In the genomic region with DNA sequence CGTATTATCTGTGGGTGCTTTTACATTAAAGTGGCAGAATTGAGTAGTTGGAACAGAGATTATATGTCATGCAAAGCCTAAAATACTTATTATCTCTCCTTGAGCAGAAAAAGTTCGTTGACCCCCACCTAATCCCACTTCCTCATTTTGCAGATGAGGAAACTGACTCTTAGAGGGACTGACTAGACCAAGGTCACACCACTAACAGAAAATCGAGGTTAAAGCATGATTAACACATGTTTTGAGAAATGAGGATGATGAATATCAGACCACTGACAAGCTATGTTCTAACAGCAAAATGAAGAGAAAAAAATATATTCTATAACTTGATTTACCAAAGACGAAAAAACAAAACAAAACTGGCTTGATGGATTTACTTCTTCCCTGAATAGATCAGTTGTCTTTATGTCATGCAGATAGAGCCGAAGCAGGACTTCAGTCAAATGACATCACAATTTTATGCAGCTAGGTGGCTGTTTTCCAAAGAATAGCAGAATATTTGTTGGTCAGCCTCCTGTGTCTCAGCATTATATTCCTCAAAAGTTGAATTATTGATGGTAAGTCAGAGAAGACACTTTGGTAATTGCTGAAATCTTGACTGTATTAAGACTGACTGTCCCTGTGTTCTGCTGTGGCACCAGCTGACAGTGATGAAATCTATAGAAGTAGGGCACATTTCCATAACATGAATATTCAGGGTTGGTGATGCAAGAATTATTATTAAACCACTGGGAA, we compare ENCODE assay signal across 1 cellular context.
TF ChIP-seq lines count a peak whose summit lies in the region.

No MANE protein-coding gene starts in this region.

TF ChIP-seq in K562, 482 proteins besides CTCF, POLR2A, EP300 and RAD21 (continued from another document and continues in another):
- TF ChIP-seq, protein P1, sequence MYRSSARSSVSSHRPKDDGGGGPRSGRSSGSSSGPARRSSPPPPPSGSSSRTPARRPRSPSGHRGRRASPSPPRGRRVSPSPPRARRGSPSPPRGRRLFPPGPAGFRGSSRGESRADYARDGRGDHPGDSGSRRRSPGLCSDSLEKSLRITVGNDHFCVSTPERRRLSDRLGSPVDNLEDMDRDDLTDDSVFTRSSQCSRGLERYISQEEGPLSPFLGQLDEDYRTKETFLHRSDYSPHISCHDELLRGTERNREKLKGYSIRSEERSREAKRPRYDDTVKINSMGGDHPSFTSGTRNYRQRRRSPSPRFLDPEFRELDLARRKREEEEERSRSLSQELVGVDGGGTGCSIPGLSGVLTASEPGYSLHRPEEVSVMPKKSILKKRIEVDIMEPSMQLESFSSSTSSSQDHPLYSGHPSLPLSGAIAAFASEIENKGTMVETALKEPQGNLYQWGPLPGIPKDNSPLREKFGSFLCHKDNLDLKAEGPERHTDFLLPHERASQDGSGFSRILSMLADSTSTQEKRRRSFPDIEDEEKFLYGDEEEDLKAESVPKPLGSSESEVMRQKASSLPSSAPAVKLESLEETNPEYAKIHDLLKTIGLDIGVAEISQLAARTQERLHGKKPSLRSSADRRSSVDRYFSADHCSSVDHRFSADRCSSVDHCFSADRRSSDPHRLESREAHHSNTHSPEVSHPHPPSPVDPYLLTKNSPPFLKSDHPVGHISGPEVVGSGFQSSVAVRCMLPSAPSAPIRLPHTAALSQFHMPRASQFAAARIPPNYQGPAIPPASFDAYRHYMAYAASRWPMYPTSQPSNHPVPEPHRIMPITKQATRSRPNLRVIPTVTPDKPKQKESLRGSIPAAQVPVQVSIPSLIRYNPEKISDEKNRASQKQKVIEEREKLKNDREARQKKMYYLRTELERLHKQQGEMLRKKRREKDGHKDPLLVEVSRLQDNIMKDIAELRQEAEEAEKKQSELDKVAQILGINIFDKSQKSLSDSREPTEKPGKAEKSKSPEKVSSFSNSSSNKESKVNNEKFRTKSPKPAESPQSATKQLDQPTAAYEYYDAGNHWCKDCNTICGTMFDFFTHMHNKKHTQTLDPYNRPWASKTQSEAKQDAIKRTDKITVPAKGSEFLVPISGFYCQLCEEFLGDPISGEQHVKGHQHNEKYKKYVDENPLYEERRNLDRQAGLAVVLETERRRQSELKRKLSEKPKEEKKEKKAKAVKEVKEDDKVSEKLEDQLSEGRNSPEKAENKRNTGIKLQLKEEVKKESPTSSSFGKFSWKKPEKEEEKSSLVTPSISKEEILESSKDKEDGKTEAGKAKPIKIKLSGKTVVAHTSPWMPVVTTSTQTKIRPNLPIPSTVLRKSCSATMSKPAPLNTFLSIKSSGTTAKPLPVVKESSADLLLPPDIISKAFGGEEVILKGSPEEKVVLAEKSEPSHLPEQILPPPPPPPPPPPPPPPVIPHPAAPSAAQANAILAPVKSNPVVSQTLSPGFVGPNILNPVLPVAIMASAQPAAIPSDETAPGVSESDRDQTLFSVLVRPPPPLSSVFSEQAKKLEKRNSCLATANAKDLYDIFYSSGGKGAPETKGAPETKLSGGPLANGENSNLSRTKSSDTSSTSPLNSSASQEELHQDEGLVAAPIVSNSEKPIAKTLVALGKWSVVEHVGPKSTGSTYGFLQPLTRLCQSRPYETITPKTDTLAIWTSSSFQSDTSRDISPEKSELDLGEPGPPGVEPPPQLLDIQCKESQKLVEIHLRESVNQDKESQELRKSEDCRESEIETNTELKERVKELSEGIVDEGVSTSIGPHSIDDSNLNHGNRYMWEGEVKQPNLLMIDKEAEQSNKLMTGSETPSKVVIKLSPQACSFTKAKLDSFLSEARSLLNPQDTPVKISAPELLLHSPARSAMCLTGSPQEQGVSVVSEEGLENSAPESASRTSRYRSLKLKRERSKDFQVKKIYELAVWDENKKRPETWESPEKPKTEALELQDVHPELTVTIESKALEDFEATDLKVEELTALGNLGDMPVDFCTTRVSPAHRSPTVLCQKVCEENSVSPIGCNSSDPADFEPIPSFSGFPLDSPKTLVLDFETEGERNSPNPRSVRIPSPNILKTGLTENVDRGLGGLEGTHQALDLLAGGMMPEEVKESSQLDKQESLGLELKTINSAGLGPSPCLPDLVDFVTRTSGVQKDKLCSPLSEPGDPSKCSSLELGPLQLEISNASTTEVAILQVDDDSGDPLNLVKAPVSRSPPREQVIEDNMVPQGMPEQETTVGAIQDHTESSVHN (IDR thresholded peaks at IDR 0.05; ENCODE audit: borderline replicate concordance in 1 of 2, low read depth in 1 of 2), result peak; percentile 35 to 64; a peak in 3 of 4 replicates
- TF ChIP-seq HNRNPLL (IDR thresholded peaks at IDR 0.05; ENCODE audit: low read depth, low read length, poor library complexity, severe bottlenecking) (no peak), TGIF2 (CRISPR knock-in tag; IDR thresholded peaks at IDR 0.05) (no peak), KLF6 (CRISPR knock-in tag; IDR thresholded peaks at IDR 0.05; ENCODE audit: borderline replicate concordance) (peak; percentile 70; the same call in 1 of the 2 replicates), KLF1 (tag; IDR thresholded peaks at IDR 0.05) (no peak), HDGF (IDR thresholded peaks at IDR 0.05) (no peak), CBX5 (IDR thresholded peaks at IDR 0.05; ENCODE audit: borderline replicate concordance, low read depth) (no peak), SMARCB1 (IDR thresholded peaks at IDR 0.05; ENCODE audit: insufficient read length, low read depth) (no peak), DMBX1 (CRISPR knock-in tag; IDR thresholded peaks at IDR 0.05; ENCODE audit: borderline replicate concordance) (no peak), GABPA (tag; conservative IDR thresholded peaks at IDR 0.05; ENCODE audit: low read depth) (peak; percentile 40; the same call in 1 of the 2 replicates), SMAD3 (CRISPR knock-in tag; conservative IDR thresholded peaks at IDR 0.05) (no peak), RB1 (IDR thresholded peaks at IDR 0.05; ENCODE audit: low read depth) (no peak), TRIM28 (IDR thresholded peaks at IDR 0.05) (no peak), YBX1 (IDR thresholded peaks at IDR 0.05) (no peak), NRF1 (conservative IDR thresholded peaks at IDR 0.05 in 1 of 2, IDR thresholded peaks at IDR 0.05 in 1 of 2) (no peak), SNRNP70 (optimal IDR thresholded peaks at IDR 0.05; ENCODE audit: low read depth, low read length) (no peak), ETV1 (tag; conservative IDR thresholded peaks at IDR 0.05; ENCODE audit: low read depth) (no peak), DACH1 (IDR thresholded peaks at IDR 0.05; ENCODE audit: partially characterized antibody) (no peak), TSC22D4 (tag; IDR thresholded peaks at IDR 0.05) (no peak), ELF1 (tag; IDR thresholded peaks at IDR 0.05) (no peak), NR2C1 (IDR thresholded peaks at IDR 0.05) (peak; percentile 68; the same call in 1 of the 2 replicates), NR2C1 (tag; IDR thresholded peaks at IDR 0.05) (peak; percentile 60; the same call in 1 of the 2 replicates), FUS (optimal IDR thresholded peaks at IDR 0.05; ENCODE audit: low read depth, low read length) (no peak), ZNF124 (CRISPR knock-in tag; IDR thresholded peaks at IDR 0.05) (no peak), RFX1 (IDR thresholded peaks at IDR 0.05) (no peak), NBN (IDR thresholded peaks at IDR 0.05; ENCODE audit: low read depth) (peak; percentile 75; the same call in 1 of the 2 replicates), POLR2AphosphoS5 (IDR thresholded peaks at IDR 0.05; ENCODE audit: control insufficient read depth, insufficient read depth, low read depth, low read length) (peak; percentile 76; the same call in 1 of the 2 replicates), HMG20B (CRISPR knock-in tag; IDR thresholded peaks at IDR 0.05) (no peak), MIER1 (IDR thresholded peaks at IDR 0.05; ENCODE audit: low read depth) (no peak), ZBTB17 (CRISPR knock-in tag; IDR thresholded peaks at IDR 0.05) (0 out of 2 replicates have a peak, but pooled peaks have one; percentile 9)
- TF ChIP-seq, protein P2, sequence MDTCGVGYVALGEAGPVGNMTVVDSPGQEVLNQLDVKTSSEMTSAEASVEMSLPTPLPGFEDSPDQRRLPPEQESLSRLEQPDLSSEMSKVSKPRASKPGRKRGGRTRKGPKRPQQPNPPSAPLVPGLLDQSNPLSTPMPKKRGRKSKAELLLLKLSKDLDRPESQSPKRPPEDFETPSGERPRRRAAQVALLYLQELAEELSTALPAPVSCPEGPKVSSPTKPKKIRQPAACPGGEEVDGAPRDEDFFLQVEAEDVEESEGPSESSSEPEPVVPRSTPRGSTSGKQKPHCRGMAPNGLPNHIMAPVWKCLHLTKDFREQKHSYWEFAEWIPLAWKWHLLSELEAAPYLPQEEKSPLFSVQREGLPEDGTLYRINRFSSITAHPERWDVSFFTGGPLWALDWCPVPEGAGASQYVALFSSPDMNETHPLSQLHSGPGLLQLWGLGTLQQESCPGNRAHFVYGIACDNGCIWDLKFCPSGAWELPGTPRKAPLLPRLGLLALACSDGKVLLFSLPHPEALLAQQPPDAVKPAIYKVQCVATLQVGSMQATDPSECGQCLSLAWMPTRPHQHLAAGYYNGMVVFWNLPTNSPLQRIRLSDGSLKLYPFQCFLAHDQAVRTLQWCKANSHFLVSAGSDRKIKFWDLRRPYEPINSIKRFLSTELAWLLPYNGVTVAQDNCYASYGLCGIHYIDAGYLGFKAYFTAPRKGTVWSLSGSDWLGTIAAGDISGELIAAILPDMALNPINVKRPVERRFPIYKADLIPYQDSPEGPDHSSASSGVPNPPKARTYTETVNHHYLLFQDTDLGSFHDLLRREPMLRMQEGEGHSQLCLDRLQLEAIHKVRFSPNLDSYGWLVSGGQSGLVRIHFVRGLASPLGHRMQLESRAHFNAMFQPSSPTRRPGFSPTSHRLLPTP (IDR thresholded peaks at IDR 0.05; ENCODE audit: borderline replicate concordance, extremely low read depth, insufficient read length), result no peak
- TF ChIP-seq, protein P3, sequence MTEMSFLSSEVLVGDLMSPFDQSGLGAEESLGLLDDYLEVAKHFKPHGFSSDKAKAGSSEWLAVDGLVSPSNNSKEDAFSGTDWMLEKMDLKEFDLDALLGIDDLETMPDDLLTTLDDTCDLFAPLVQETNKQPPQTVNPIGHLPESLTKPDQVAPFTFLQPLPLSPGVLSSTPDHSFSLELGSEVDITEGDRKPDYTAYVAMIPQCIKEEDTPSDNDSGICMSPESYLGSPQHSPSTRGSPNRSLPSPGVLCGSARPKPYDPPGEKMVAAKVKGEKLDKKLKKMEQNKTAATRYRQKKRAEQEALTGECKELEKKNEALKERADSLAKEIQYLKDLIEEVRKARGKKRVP (CRISPR knock-in tag; IDR thresholded peaks at IDR 0.05), result peak; percentile 54
- TF ChIP-seq, protein P4, sequence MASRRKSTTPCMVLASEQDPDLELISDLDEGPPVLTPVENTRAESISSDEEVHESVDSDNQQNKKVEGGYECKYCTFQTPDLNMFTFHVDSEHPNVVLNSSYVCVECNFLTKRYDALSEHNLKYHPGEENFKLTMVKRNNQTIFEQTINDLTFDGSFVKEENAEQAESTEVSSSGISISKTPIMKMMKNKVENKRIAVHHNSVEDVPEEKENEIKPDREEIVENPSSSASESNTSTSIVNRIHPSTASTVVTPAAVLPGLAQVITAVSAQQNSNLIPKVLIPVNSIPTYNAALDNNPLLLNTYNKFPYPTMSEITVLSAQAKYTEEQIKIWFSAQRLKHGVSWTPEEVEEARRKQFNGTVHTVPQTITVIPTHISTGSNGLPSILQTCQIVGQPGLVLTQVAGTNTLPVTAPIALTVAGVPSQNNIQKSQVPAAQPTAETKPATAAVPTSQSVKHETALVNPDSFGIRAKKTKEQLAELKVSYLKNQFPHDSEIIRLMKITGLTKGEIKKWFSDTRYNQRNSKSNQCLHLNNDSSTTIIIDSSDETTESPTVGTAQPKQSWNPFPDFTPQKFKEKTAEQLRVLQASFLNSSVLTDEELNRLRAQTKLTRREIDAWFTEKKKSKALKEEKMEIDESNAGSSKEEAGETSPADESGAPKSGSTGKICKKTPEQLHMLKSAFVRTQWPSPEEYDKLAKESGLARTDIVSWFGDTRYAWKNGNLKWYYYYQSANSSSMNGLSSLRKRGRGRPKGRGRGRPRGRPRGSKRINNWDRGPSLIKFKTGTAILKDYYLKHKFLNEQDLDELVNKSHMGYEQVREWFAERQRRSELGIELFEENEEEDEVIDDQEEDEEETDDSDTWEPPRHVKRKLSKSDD (conservative IDR thresholded peaks at IDR 0.05; ENCODE audit: low read length), result no peak
- TF ChIP-seq, protein P5, sequence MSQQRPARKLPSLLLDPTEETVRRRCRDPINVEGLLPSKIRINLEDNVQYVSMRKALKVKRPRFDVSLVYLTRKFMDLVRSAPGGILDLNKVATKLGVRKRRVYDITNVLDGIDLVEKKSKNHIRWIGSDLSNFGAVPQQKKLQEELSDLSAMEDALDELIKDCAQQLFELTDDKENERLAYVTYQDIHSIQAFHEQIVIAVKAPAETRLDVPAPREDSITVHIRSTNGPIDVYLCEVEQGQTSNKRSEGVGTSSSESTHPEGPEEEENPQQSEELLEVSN (IDR thresholded peaks at IDR 0.05; ENCODE audit: borderline replicate concordance in 1 of 2, extremely low read depth in 1 of 2, insufficient read depth in 1 of 2, insufficient read length in 1 of 2, low read depth in 1 of 2, low read length in 1 of 2, poor library complexity in 1 of 2, severe bottlenecking in 1 of 2), result peak; percentile 14 to 25
- TF ChIP-seq, protein P6, sequence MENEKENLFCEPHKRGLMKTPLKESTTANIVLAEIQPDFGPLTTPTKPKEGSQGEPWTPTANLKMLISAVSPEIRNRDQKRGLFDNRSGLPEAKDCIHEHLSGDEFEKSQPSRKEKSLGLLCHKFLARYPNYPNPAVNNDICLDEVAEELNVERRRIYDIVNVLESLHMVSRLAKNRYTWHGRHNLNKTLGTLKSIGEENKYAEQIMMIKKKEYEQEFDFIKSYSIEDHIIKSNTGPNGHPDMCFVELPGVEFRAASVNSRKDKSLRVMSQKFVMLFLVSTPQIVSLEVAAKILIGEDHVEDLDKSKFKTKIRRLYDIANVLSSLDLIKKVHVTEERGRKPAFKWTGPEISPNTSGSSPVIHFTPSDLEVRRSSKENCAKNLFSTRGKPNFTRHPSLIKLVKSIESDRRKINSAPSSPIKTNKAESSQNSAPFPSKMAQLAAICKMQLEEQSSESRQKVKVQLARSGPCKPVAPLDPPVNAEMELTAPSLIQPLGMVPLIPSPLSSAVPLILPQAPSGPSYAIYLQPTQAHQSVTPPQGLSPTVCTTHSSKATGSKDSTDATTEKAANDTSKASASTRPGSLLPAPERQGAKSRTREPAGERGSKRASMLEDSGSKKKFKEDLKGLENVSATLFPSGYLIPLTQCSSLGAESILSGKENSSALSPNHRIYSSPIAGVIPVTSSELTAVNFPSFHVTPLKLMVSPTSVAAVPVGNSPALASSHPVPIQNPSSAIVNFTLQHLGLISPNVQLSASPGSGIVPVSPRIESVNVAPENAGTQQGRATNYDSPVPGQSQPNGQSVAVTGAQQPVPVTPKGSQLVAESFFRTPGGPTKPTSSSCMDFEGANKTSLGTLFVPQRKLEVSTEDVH (IDR thresholded peaks at IDR 0.05; ENCODE audit: low read depth, partially characterized antibody), result no peak
- TF ChIP-seq, protein P7, sequence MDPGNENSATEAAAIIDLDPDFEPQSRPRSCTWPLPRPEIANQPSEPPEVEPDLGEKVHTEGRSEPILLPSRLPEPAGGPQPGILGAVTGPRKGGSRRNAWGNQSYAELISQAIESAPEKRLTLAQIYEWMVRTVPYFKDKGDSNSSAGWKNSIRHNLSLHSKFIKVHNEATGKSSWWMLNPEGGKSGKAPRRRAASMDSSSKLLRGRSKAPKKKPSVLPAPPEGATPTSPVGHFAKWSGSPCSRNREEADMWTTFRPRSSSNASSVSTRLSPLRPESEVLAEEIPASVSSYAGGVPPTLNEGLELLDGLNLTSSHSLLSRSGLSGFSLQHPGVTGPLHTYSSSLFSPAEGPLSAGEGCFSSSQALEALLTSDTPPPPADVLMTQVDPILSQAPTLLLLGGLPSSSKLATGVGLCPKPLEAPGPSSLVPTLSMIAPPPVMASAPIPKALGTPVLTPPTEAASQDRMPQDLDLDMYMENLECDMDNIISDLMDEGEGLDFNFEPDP (CRISPR knock-in tag; IDR thresholded peaks at IDR 0.05), result no peak; the same call in 1 of the 2 replicates
